17 cellular contexts compared by ENCODE assay signal in the genomic region with DNA sequence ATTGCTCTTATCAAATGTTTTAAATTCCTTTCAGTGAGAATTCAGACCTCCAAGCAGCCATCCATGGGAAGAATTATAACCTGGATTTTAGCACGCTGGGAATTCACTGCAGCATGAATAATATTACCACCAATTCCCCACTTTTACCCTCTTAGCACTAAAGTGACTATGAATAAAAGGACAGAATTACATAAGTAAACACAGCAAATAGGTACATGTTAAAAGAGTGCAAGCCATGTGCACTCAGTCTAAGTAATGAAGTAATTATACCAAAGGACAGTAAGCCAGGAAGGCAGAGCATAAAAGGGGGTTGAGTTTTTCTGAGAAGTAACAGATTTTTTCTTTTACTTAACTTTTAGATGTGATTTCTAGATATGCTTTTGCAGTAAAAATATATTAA.
"Had no signal": no experiment of that assay in that cellular context is flagged by ENCODE, and none has a peak within 500 bp of the region (broad histone marks: within the 10 kb centered on the region; RNA-seq: fewer than 3 reads in every experiment).

No MANE protein-coding gene starts in this region.

- DNase-seq: activated CD4-positive, alpha-beta T cell treated with anti-CD3 and anti-CD28 coated beads for 48 hours; activated CD4-positive, CD25-positive, alpha-beta regulatory T cell; activated CD8-positive, alpha-beta T cell treated with anti-CD3 and anti-CD28 coated beads for 36 hours; activated naive CD4-positive, alpha-beta T cell treated with anti-CD3 and anti-CD28 coated beads for 36 hours; activated T-cell treated with anti-CD3 and anti-CD28 coated beads, Interleukin-2, amount 50 U/mL, for 1 hour; anterior cingulate cortex; central memory CD4-positive, alpha-beta T cell; heart left ventricle; left lung; nephron progenitor cell; nucleus accumbens; retina; stimulated activated CD4-positive, alpha-beta T cell treated with anti-CD3 and anti-CD28 coated beads, Interleukin-12 subunit alpha, Interleukin-12 subunit beta, amount 100 ng/mL, for 4 hours; stimulated activated CD4-positive, alpha-beta T cell treated with anti-CD3 and anti-CD28 coated beads, Interleukin-1b, Interleukin-23, amount 100 ng/mL, for 48 hours; stimulated activated naive CD4-positive, alpha-beta T cell treated with Interleukin-2 at 50 U/mL for 16 hours; thyroid gland had no signal

- H3K4me1 ChIP-seq: gastroesophageal sphincter, heart left ventricle, left lung, thyroid gland had no signal

- H3K36me3 ChIP-seq: left lung, thyroid gland had no signal

- H3K9me3 ChIP-seq: gastroesophageal sphincter, heart left ventricle, left lung, thyroid gland had no signal

- H3K4me3 ChIP-seq: gastroesophageal sphincter, heart left ventricle, left lung, thyroid gland had no signal

- H3K27me3 ChIP-seq: gastroesophageal sphincter, heart left ventricle, left lung, thyroid gland had no signal

- ATAC-seq: activated CD8-positive, alpha-beta T cell treated with anti-CD3 and anti-CD28 coated beads for 36 hours; gastroesophageal sphincter; heart left ventricle; left lung had no signal
